In genomic region chr3:153445817-153446216, GRCh38 we compare ENCODE assay signal across 11 cellular contexts.
"Had no signal": no experiment of that assay in that cellular context is flagged by ENCODE, and none has a peak within 500 bp of the region (broad histone marks: within the 10 kb centered on the region; RNA-seq: fewer than 3 reads in every experiment).

No MANE protein-coding gene starts in this region.

- H3K36me3 ChIP-seq: HAP-1 had no signal

- ATAC-seq: GM23338, HCT116 had no signal

- H3K4me1 ChIP-seq: HAP-1 had no signal

- H3K9me3 Mint-ChIP-seq: GM23338, H9, HFFc6 had no signal

- H3K4me3 Mint-ChIP-seq: GM23338, H9, HFFc6 had no signal

- H3K27ac Mint-ChIP-seq: GM23338, H9, HFFc6 had no signal

- DNase-seq: GM23248, GOT3, H7, H9, HCEC 1CT, HFFc6 had no signal

- H2AFZ ChIP-seq: GM23248, GM23338 had no signal

- H3K4me3 ChIP-seq: GM23248, GM23338, HAP-1 had no signal

- H3K27ac ChIP-seq: GM23248 had no signal

- H3K9ac ChIP-seq: GM23248 had no signal

- H3K9me3 ChIP-seq: HAP-1 had no signal

- H3K4me2 ChIP-seq: GM23338 had no signal

- FAIRE-seq: H1, H54 had no signal
